ENCODE assay signal across 23 cellular contexts in the genomic region with DNA sequence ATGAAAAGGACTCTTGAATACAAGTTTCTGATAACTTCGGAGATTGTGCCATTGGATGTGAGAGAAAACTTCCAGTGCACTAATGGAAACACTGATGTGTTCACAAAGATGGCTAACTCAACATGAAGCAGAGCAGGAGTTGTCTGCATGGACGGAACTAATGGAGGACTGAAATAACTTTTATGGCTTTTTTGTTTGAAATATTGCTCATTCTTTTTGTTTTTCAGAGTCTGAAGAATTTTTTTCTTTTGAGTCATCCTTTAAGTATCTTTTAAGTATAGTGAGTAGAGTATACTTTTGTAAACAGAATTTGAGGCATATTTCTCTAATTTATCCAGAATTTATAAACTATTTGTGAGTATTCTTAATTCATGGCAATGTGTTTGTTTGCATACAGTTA.
"Had no signal": no experiment of that assay in that cellular context is flagged by ENCODE, and none has a peak within 500 bp of the region (broad histone marks: within the 10 kb centered on the region; RNA-seq: fewer than 3 reads in every experiment).

No MANE protein-coding gene starts in this region.

- FAIRE-seq: colon, endothelial cell of umbilical vein, TTC549 had no signal

- DNase-seq: activated CD4-positive, alpha-beta T cell treated with anti-CD3 and anti-CD28 coated beads for 1 hour; activated gamma-delta T cell treated with Interleukin-2 at 50 U/mL for 16 hours; activated T-cell treated with anti-CD3 and anti-CD28 coated beads, Interleukin-2, amount 50 U/mL, for 1 hour; dorsolateral prefrontal cortex; effector memory CD8-positive, alpha-beta T cell; heart left ventricle; islet precursor cell; left cardiac atrium; posterior cingulate gyrus; right lobe of liver; stimulated activated CD4-positive, alpha-beta T cell treated with anti-CD3 and anti-CD28 coated beads, Interleukin-2, amount 100 ng/mL, for 24 hours; stimulated activated naive CD8-positive, alpha-beta T cell treated with anti-CD3 and anti-CD28 coated beads, Interleukin-15, amount 100 ng/mL, for 72 hours had no signal

- ATAC-seq: effector memory CD8-positive, alpha-beta T cell; esophagus mucosa; gastroesophageal sphincter; heart left ventricle; left cardiac atrium; natural killer cell treated with Interleukin-12 subunit alpha and Interleukin-12 subunit beta and Interleukin-15 and Interleukin-18, amount 100 ng/mL, for 72 hours; right lobe of liver; stimulated activated effector memory CD8-positive, alpha-beta T cell treated with anti-CD3 and anti-CD28 coated beads, Interleukin-12 subunit alpha, Interleukin-12 subunit beta, amount 100 ng/mL, for 72 hours; stimulated activated naive CD8-positive, alpha-beta T cell treated with anti-CD3 and anti-CD28 coated beads, Interleukin-15, amount 100 ng/mL, for 72 hours had no signal

- H3K27me3 ChIP-seq: ascending aorta, breast epithelium, dorsolateral prefrontal cortex, gastroesophageal sphincter, heart left ventricle, right lobe of liver, tibial nerve had no signal

- H3K4me3 ChIP-seq: ascending aorta, breast epithelium, dorsolateral prefrontal cortex, gastroesophageal sphincter, heart left ventricle, right lobe of liver, skin epidermis, tibial nerve had no signal

- H3K27ac ChIP-seq: ascending aorta, breast epithelium, gastroesophageal sphincter, right lobe of liver, skin epidermis, tibial nerve had no signal

- H3K9me3 ChIP-seq: ascending aorta, gastroesophageal sphincter, right lobe of liver had no signal

- H3K36me3 ChIP-seq: breast epithelium had no signal

- H3K4me1 ChIP-seq: breast epithelium had no signal
